ENCODE assay signal across 1 cellular context in genomic region chr16:54489225-54489781, GRCh38.
TF ChIP-seq lines count a peak whose summit lies in the region.

No MANE protein-coding gene starts in this region.

TF ChIP-seq in HEK293, 187 proteins besides CTCF, POLR2A, EP300 and RAD21 (continued from another document and continues in another):
- TF ChIP-seq AEBP2 (tag by site-specific recombination; IDR thresholded peaks at IDR 0.05; ENCODE audit: borderline replicate concordance), result no peak
- peak; percentile 84 for TF ChIP-seq ZNF629 (tag by site-specific recombination; IDR thresholded peaks at IDR 0.05)
- no peak for TF ChIP-seq ZNF558 (tag by site-specific recombination; IDR thresholded peaks at IDR 0.05)
- TF ChIP-seq ZNF221 (tag by site-specific recombination; IDR thresholded peaks at IDR 0.05; ENCODE audit: borderline replicate concordance), result no peak
- 0 out of 2 replicates have a peak, but pooled peaks have one; percentile 23 for TF ChIP-seq SP3 (tag by site-specific recombination; IDR thresholded peaks at IDR 0.05)
- no peak for TF ChIP-seq ZNF148 (tag by site-specific recombination; IDR thresholded peaks at IDR 0.05; ENCODE audit: borderline replicate concordance)
- TF ChIP-seq ZNF350 (tag by site-specific recombination; IDR thresholded peaks at IDR 0.05), result peak; percentile 9; the same call in 1 of the 2 replicates
- TF ChIP-seq ZBTB17 (tag by site-specific recombination; IDR thresholded peaks at IDR 0.05), result no peak
- TF ChIP-seq SCRT1 (tag by site-specific recombination; IDR thresholded peaks at IDR 0.05; ENCODE audit: borderline replicate concordance), result peak; percentile 24; the same call in 1 of the 2 replicates
- TF ChIP-seq ZFP41 (tag by site-specific recombination; IDR thresholded peaks at IDR 0.05; ENCODE audit: borderline replicate concordance), result no peak
- no peak for TF ChIP-seq ZNF645 (tag by site-specific recombination; IDR thresholded peaks at IDR 0.05)
- TF ChIP-seq ZNF426 (tag by site-specific recombination; IDR thresholded peaks at IDR 0.05), result no peak
- TF ChIP-seq ZBTB1 (tag by site-specific recombination; IDR thresholded peaks at IDR 0.05), result 0 out of 2 replicates have a peak, but pooled peaks have one; percentile 8
- TF ChIP-seq BCL6B (tag by site-specific recombination; IDR thresholded peaks at IDR 0.05), result no peak
- no peak for TF ChIP-seq ZNF211 (tag by site-specific recombination; IDR thresholded peaks at IDR 0.05; ENCODE audit: low read depth)
- TF ChIP-seq ZNF747 (tag by site-specific recombination; IDR thresholded peaks at IDR 0.05), result no peak
- no peak for TF ChIP-seq ZNF521 (tag by site-specific recombination; IDR thresholded peaks at IDR 0.05)
- TF ChIP-seq ZNF175 (tag by site-specific recombination; IDR thresholded peaks at IDR 0.05), result no peak
- TF ChIP-seq ZNF274 (IDR thresholded peaks at IDR 0.05; ENCODE audit: low read length), result no peak
- TF ChIP-seq ZNF274 (tag by site-specific recombination; IDR thresholded peaks at IDR 0.05; ENCODE audit: borderline replicate concordance), result no peak
- no peak for TF ChIP-seq ZNF48 (tag by site-specific recombination; IDR thresholded peaks at IDR 0.05)
- no peak for TF ChIP-seq PBX3 (CRISPR knock-in tag; IDR thresholded peaks at IDR 0.05)
- TF ChIP-seq ZNF600 (tag by site-specific recombination; IDR thresholded peaks at IDR 0.05), result no peak
- no peak for TF ChIP-seq GLIS2 (tag by site-specific recombination; IDR thresholded peaks at IDR 0.05)
- TF ChIP-seq ZNF223 (tag by site-specific recombination; IDR thresholded peaks at IDR 0.05), result no peak
- TF ChIP-seq ZNF133 (tag by site-specific recombination; IDR thresholded peaks at IDR 0.05), result no peak
- no peak for TF ChIP-seq ZNF837 (tag by site-specific recombination; IDR thresholded peaks at IDR 0.05)
- no peak for TF ChIP-seq ZNF157 (tag by site-specific recombination; IDR thresholded peaks at IDR 0.05)
- TF ChIP-seq PRDM6 (tag by site-specific recombination; IDR thresholded peaks at IDR 0.05), result peak; percentile 69
- no peak for TF ChIP-seq GLI4 (tag by site-specific recombination; IDR thresholded peaks at IDR 0.05)
- TF ChIP-seq GLIS1 (tag by site-specific recombination; IDR thresholded peaks at IDR 0.05), result no peak
- no peak for TF ChIP-seq ZBTB8A (tag by site-specific recombination; IDR thresholded peaks at IDR 0.05)
- TF ChIP-seq ZSCAN30 (tag by site-specific recombination; IDR thresholded peaks at IDR 0.05), result no peak
- TF ChIP-seq ZNF664 (tag by site-specific recombination; IDR thresholded peaks at IDR 0.05), result no peak
- no peak for TF ChIP-seq ZNF513 (tag by site-specific recombination; IDR thresholded peaks at IDR 0.05)
- TF ChIP-seq ZNF404 (tag by site-specific recombination; IDR thresholded peaks at IDR 0.05), result no peak
- no peak for TF ChIP-seq MEIS1 (CRISPR knock-in tag; IDR thresholded peaks at IDR 0.05; ENCODE audit: borderline replicate concordance)
- no peak for TF ChIP-seq ZNF624 (tag by site-specific recombination; IDR thresholded peaks at IDR 0.05)
- TF ChIP-seq TRIM28 (IDR thresholded peaks at IDR 0.05; ENCODE audit: borderline replicate concordance, low read length), result no peak
- TF ChIP-seq ZNF830 (tag by site-specific recombination; IDR thresholded peaks at IDR 0.05; ENCODE audit: low read depth), result no peak
- no peak for TF ChIP-seq ZNF660 (tag by site-specific recombination; IDR thresholded peaks at IDR 0.05)
- TF ChIP-seq ZNF202 (tag by site-specific recombination; IDR thresholded peaks at IDR 0.05; ENCODE audit: borderline replicate concordance), result no peak
- no peak for TF ChIP-seq ZSCAN4 (tag by site-specific recombination; IDR thresholded peaks at IDR 0.05)
- no peak for TF ChIP-seq ZNF621 (tag by site-specific recombination; IDR thresholded peaks at IDR 0.05)
- TF ChIP-seq ZNF174 (tag by site-specific recombination; IDR thresholded peaks at IDR 0.05), result no peak
- no peak for TF ChIP-seq ZNF114 (tag by site-specific recombination; IDR thresholded peaks at IDR 0.05)
- 0 out of 2 replicates have a peak, but pooled peaks have one; percentile 4 for TF ChIP-seq ZBTB20 (tag by site-specific recombination; IDR thresholded peaks at IDR 0.05)
- TF ChIP-seq KLF17 (tag by site-specific recombination; IDR thresholded peaks at IDR 0.05), result no peak
- TF ChIP-seq ZXDB (tag by site-specific recombination; IDR thresholded peaks at IDR 0.05), result peak; percentile 62
- TF ChIP-seq ZNF639 (tag by site-specific recombination; IDR thresholded peaks at IDR 0.05), result peak; percentile 82
- peak; percentile 55 for TF ChIP-seq ZNF362 (tag by site-specific recombination; IDR thresholded peaks at IDR 0.05)
- TF ChIP-seq ZNF776 (tag by site-specific recombination; IDR thresholded peaks at IDR 0.05; ENCODE audit: borderline replicate concordance), result no peak
- no peak for TF ChIP-seq ZNF341 (tag by site-specific recombination; IDR thresholded peaks at IDR 0.05; ENCODE audit: low read depth)
- no peak for TF ChIP-seq ZNF510 (tag by site-specific recombination; IDR thresholded peaks at IDR 0.05; ENCODE audit: insufficient replicate concordance)
- no peak for TF ChIP-seq ZNF214 (tag by site-specific recombination; IDR thresholded peaks at IDR 0.05; ENCODE audit: borderline replicate concordance)
